Comparison of ENCODE assay signal across 25 cellular contexts in genomic region chr6:6285679-6286078, GRCh38. TPM values are rescaled to one million over a fixed set of nuclear protein-coding genes. Genes with fewer than 3 reads are reported as not detected.
"Had no signal": no experiment of that assay in that cellular context is flagged by ENCODE, and none has a peak within 500 bp of the region (broad histone marks: within the 10 kb centered on the region; RNA-seq: fewer than 3 reads in every experiment).

No MANE protein-coding gene starts in this region.

- H3K36me3 ChIP-seq: left ventricle myocardium inferior, ovary, right atrium auricular region, right lobe of liver, tibial artery, upper lobe of right lung had no signal

- H3K9me3 ChIP-seq: left ventricle myocardium inferior, ovary, right atrium auricular region, right lobe of liver, tibial artery, upper lobe of right lung had no signal

- H3K4me2 ChIP-seq: hepatocyte, smooth muscle cell had no signal

- H3K4me1 ChIP-seq: left ventricle myocardium inferior, right atrium auricular region, right lobe of liver, tibial artery, upper lobe of right lung had no signal

- H3K4me3 Mint-ChIP-seq: mesothelial cell of epicardium; naive B cell; natural killer cell treated with Interleukin-12 subunit alpha and Interleukin-12 subunit beta and Interleukin-15 and Interleukin-18, amount 100 ng/mL, for 72 hours; stimulated activated memory B cell treated with anti-CD40 and anti-IgM and Interleukin-4, amounts not matched to agents 10 μg/mL and 1 μg/mL and 100 μg/mL, for 72 hours; stimulated activated naive CD8-positive, alpha-beta T cell treated with anti-CD3 and anti-CD28 coated beads, Interleukin-15, amount 100 ng/mL, for 72 hours had no signal

- H3K79me2 ChIP-seq: hepatocyte had no signal

- H3K27me3 ChIP-seq: hepatocyte, ovary, right atrium auricular region, right lobe of liver, tibial artery, upper lobe of right lung had no signal

- H3K27me3 Mint-ChIP-seq: naive B cell had no signal

- DNase-seq: islet precursor cell; left ventricle myocardium inferior; mesendoderm; naive B cell; ovary; right lobe of liver; stimulated activated CD4-positive, alpha-beta T cell treated with anti-CD3 and anti-CD28 coated beads, Interleukin-1b, Interleukin-23, amount 100 ng/mL, for 48 hours; stimulated activated CD4-positive, alpha-beta T cell treated with anti-CD3 and anti-CD28 coated beads, Interleukin-2, amount 100 ng/mL, for 48 hours; stimulated activated CD4-positive, alpha-beta T cell treated with anti-CD3 and anti-CD28 coated beads, Interleukin-4, amount 100 ng/mL, for 4 hours; stimulated activated CD8-positive, alpha-beta memory T cell treated with anti-CD3 and anti-CD28 coated beads, Interleukin-4, amount 100 ng/mL, for 48 hours; stimulated activated naive CD4-positive, alpha-beta T cell treated with Interleukin-2 at 50 U/mL for 16 hours; stimulated activated naive CD8-positive, alpha-beta T cell treated with anti-CD3 and anti-CD28 coated beads, Interleukin-15, amount 100 ng/mL, for 72 hours; substantia nigra; tibial artery; trophoblast cell; upper lobe of right lung had no signal

- H2AFZ ChIP-seq: hepatocyte had no signal

- H3K4me1 Mint-ChIP-seq: mesothelial cell of epicardium; stimulated activated naive CD8-positive, alpha-beta T cell treated with anti-CD3 and anti-CD28 coated beads, Interleukin-15, amount 100 ng/mL, for 72 hours had no signal

- H3K27ac ChIP-seq: hepatocyte, left ventricle myocardium inferior, ovary, right atrium auricular region, right lobe of liver, tibial artery, upper lobe of right lung had no signal

- H3K36me3 Mint-ChIP-seq: mesothelial cell of epicardium; naive B cell; natural killer cell treated with Interleukin-12 subunit alpha and Interleukin-12 subunit beta and Interleukin-15 and Interleukin-18, amount 100 ng/mL, for 72 hours; stimulated activated memory B cell treated with anti-CD40 and anti-IgM and Interleukin-4, amounts not matched to agents 10 μg/mL and 1 μg/mL and 100 μg/mL, for 72 hours had no signal

- H3K9me3 Mint-ChIP-seq: mesothelial cell of epicardium; naive B cell; natural killer cell treated with Interleukin-12 subunit alpha and Interleukin-12 subunit beta and Interleukin-15 and Interleukin-18, amount 100 ng/mL, for 72 hours; stimulated activated memory B cell treated with anti-CD40 and anti-IgM and Interleukin-4, amounts not matched to agents 10 μg/mL and 1 μg/mL and 100 μg/mL, for 72 hours; stimulated activated naive CD8-positive, alpha-beta T cell treated with anti-CD3 and anti-CD28 coated beads, Interleukin-15, amount 100 ng/mL, for 72 hours had no signal

- H3K27ac Mint-ChIP-seq: mesothelial cell of epicardium; natural killer cell treated with Interleukin-12 subunit alpha and Interleukin-12 subunit beta and Interleukin-15 and Interleukin-18, amount 100 ng/mL, for 72 hours; progenitor cell of endocrine pancreas; stimulated activated memory B cell treated with anti-CD40 and anti-IgM and Interleukin-4, amounts not matched to agents 10 μg/mL and 1 μg/mL and 100 μg/mL, for 72 hours had no signal

- H3K4me3 ChIP-seq: hepatocyte, left ventricle myocardium inferior, lung, ovary, right atrium auricular region, right lobe of liver, smooth muscle cell, tibial artery, upper lobe of right lung had no signal

- ATAC-seq: natural killer cell treated with Interleukin-12 subunit alpha and Interleukin-12 subunit beta and Interleukin-15 and Interleukin-18, amount 100 ng/mL, for 72 hours; right lobe of liver; stimulated activated memory B cell treated with anti-CD40 and anti-IgM and Interleukin-4, amounts not matched to agents 10 μg/mL and 1 μg/mL and 100 μg/mL, for 72 hours; stimulated activated naive CD8-positive, alpha-beta T cell treated with anti-CD3 and anti-CD28 coated beads, Interleukin-15, amount 100 ng/mL, for 72 hours; upper lobe of right lung had no signal

RNA-seq across cellular contexts. Expression of gene F13A1, which starts 34.8 kb away (rescaled TPM):
- total RNA-seq: natural killer cell treated with Interleukin-12 subunit alpha and Interleukin-12 subunit beta and Interleukin-15 and Interleukin-18, amount 100 ng/mL, for 72 hours; pulmonary artery endothelial cell; smooth muscle cell had no signal
